1 cellular context compared by ENCODE assay signal in the genomic region with DNA sequence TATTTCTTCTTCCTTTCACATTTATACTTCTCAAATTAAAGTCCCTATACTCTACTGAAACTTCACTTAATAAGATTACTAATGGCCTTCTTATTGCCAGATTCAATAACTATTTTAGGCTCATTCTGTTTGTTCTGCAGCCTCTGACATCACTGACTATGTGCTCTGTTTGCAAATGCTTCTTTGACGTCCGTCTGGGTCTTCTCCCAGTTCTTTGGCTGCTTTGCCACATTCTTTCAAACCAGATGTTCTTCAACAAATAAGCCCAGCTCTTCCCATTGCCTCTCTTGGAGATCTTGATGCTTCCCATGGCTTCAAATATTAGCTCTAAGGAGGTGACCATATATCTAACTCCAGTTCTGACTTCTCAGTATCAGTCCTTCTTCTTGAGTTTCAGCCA.
TF ChIP-seq lines count a peak whose summit lies in the region.

No MANE protein-coding gene starts in this region.

TF ChIP-seq in IMR-90, 13 proteins besides CTCF, POLR2A, EP300 and RAD21:
- TF ChIP-seq CHD1 (IDR thresholded peaks at IDR 0.05; ENCODE audit: low read depth, low read length) (no peak), MXI1 (IDR thresholded peaks at IDR 0.05; ENCODE audit: borderline replicate concordance, low read depth, low read length) (no peak), FOS (IDR thresholded peaks at IDR 0.05; ENCODE audit: low read depth, low read length) (no peak), MAZ (IDR thresholded peaks at IDR 0.05; ENCODE audit: borderline replicate concordance, low read depth, low read length) (no peak), MAFK (IDR thresholded peaks at IDR 0.05; ENCODE audit: low read depth, low read length) (no peak), RFX5 (IDR thresholded peaks at IDR 0.05; ENCODE audit: low read depth, low read length) (no peak), CEBPB (IDR thresholded peaks at IDR 0.05; ENCODE audit: low read depth, low read length) (no peak), USF2 (IDR thresholded peaks at IDR 0.05; ENCODE audit: low read depth, low read length) (no peak), BHLHE40 (IDR thresholded peaks at IDR 0.05; ENCODE audit: low read depth, low read length) (no peak), SMC3 (IDR thresholded peaks at IDR 0.05; ENCODE audit: low read depth, low read length) (no peak), RCOR1 (IDR thresholded peaks at IDR 0.05; ENCODE audit: insufficient replicate concordance, low read length) (no peak), NFE2L2 (IDR thresholded peaks at IDR 0.05; ENCODE audit: low read depth, low read length) (no peak)
- TF ChIP-seq, protein P1, sequence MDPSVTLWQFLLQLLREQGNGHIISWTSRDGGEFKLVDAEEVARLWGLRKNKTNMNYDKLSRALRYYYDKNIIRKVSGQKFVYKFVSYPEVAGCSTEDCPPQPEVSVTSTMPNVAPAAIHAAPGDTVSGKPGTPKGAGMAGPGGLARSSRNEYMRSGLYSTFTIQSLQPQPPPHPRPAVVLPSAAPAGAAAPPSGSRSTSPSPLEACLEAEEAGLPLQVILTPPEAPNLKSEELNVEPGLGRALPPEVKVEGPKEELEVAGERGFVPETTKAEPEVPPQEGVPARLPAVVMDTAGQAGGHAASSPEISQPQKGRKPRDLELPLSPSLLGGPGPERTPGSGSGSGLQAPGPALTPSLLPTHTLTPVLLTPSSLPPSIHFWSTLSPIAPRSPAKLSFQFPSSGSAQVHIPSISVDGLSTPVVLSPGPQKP (IDR thresholded peaks at IDR 0.05; ENCODE audit: borderline replicate concordance, low read depth, low read length) = no peak
